In genomic region chrX:148051973-148052372, GRCh38 we compare ENCODE assay signal across 25 cellular contexts.
"Had no signal": no experiment of that assay in that cellular context is flagged by ENCODE, and none has a peak within 500 bp of the region (broad histone marks: within the 10 kb centered on the region; RNA-seq: fewer than 3 reads in every experiment).

No MANE protein-coding gene starts in this region.

- H3K27ac ChIP-seq: colonic mucosa, dorsolateral prefrontal cortex, epithelial cell of prostate, esophagus squamous epithelium, gastrocnemius medialis, heart right ventricle, left lung, lower lobe of right lung had no signal

- H3K36me3 ChIP-seq: colonic mucosa, esophagus squamous epithelium, gastrocnemius medialis, heart right ventricle, left lung, lower lobe of right lung had no signal

- FAIRE-seq: islet of Langerhans, keratinocyte had no signal

- H3K4me3 ChIP-seq: colonic mucosa, dorsolateral prefrontal cortex, esophagus squamous epithelium, gastrocnemius medialis, heart right ventricle, left lung, lower lobe of right lung, mucosa of descending colon had no signal

- H3K27me3 ChIP-seq: esophagus squamous epithelium, gastrocnemius medialis, left lung had no signal

- ATAC-seq: effector memory CD8-positive, alpha-beta T cell; esophagus mucosa; gastrocnemius medialis; heart right ventricle; left lung; left ventricle myocardium superior; lower lobe of right lung; mucosa of descending colon had no signal

- DNase-seq: colonic mucosa; dermis blood vessel endothelial cell; effector CD4-positive, alpha-beta T cell; effector memory CD8-positive, alpha-beta T cell; endodermal cell; erythroblast; esophagus squamous epithelium; foreskin fibroblast; foreskin melanocyte; gastrocnemius medialis; glutamatergic neuron; heart right ventricle; hippocampal formation; kidney glomerular epithelial cell; left ventricle myocardium superior; lower lobe of right lung; mesenchymal stem cell; mucosa of descending colon; naive B cell had no signal

- H3K4me1 ChIP-seq: colonic mucosa, esophagus squamous epithelium, gastrocnemius medialis, heart right ventricle, left lung, lower lobe of right lung had no signal

- H3K9me3 ChIP-seq: colonic mucosa, esophagus squamous epithelium, gastrocnemius medialis, heart right ventricle, left lung, lower lobe of right lung, mucosa of descending colon had no signal
